ENCODE assay signal across 32 cellular contexts in genomic region chr9:132939169-132939568, GRCh38. TPM values are rescaled to one million over a fixed set of nuclear protein-coding genes. Genes with fewer than 3 reads are reported as not detected.
"Had no signal": no experiment of that assay in that cellular context is flagged by ENCODE, and none has a peak within 500 bp of the region (broad histone marks: within the 10 kb centered on the region; RNA-seq: fewer than 3 reads in every experiment).

No MANE protein-coding gene starts in this region.

- DNase-seq: activated CD4-positive, alpha-beta memory T cell treated with anti-CD3 and anti-CD28 coated beads, Interleukin-2, amount 10 ng/mL, durations not matched to agents 7 days and 5 days; activated CD4-positive, alpha-beta T cell treated with anti-CD3 and anti-CD28 coated beads for 1 hour; activated CD4-positive, alpha-beta T cell treated with anti-CD3 and anti-CD28 coated beads for 4 hours; activated CD4-positive, alpha-beta T cell treated with anti-CD3 and anti-CD28 coated beads, Interleukin-2, amount 10 ng/mL, durations not matched to agents 7 days and 5 days; activated CD4-positive, alpha-beta T cell treated with anti-CD3 and anti-CD28 coated beads, Interleukin-2, amount 50 U/mL, for 4 hours; activated CD8-positive, alpha-beta memory T cell treated with anti-CD3 and anti-CD28 coated beads, Interleukin-2, amount 50 U/mL, for 48 hours; activated gamma-delta T cell; activated naive CD4-positive, alpha-beta T cell; activated naive CD4-positive, alpha-beta T cell treated with anti-CD3 and anti-CD28 coated beads, Interleukin-2, amount 10 ng/mL, durations not matched to agents 7 days and 5 days; activated naive CD8-positive, alpha-beta T cell treated with anti-CD3 and anti-CD28 coated beads, Interleukin-2, amount 10 ng/mL, durations not matched to agents 7 days and 5 days; activated T-cell treated with anti-CD3 and anti-CD28 coated beads for 4 hours; activated T-cell treated with anti-CD3 and anti-CD28 coated beads, Interleukin-2, amount 50 U/mL, for 24 hours; activated T-cell treated with anti-CD3 and anti-CD28 coated beads, Interleukin-2, amount 50 U/mL, for 72 hours; brain microvascular endothelial cell; caudate nucleus; cortex of kidney; dermis blood vessel endothelial cell; effector CD4-positive, alpha-beta T cell; effector memory CD8-positive, alpha-beta T cell; erythroblast; esophagus squamous epithelium; foreskin melanocyte; glutamatergic neuron; heart left ventricle; T-helper 1 cell; T-helper 2 cell had no signal

- H3K27me3 ChIP-seq: ascending aorta, brain microvascular endothelial cell, esophagus squamous epithelium, heart left ventricle had no signal

- H3K36me3 Mint-ChIP-seq: activated naive CD8-positive, alpha-beta T cell treated with anti-CD3 and anti-CD28 coated beads, Interleukin-2, amount 10 ng/mL, durations not matched to agents 7 days and 5 days; WTC11 had no signal

- H3K27me3 Mint-ChIP-seq: activated CD4-positive, alpha-beta memory T cell treated with anti-CD3 and anti-CD28 coated beads, Interleukin-2, amount 10 ng/mL, durations not matched to agents 7 days and 5 days; activated CD4-positive, alpha-beta T cell treated with anti-CD3 and anti-CD28 coated beads, Interleukin-2, amount 10 ng/mL, durations not matched to agents 7 days and 5 days; activated naive CD4-positive, alpha-beta T cell treated with anti-CD3 and anti-CD28 coated beads, Interleukin-2, amount 10 ng/mL, durations not matched to agents 7 days and 5 days; activated naive CD8-positive, alpha-beta T cell treated with anti-CD3 and anti-CD28 coated beads, Interleukin-2, amount 10 ng/mL, durations not matched to agents 7 days and 5 days; activated T-cell treated with anti-CD3 and anti-CD28 coated beads, Interleukin-2, amount 50 U/mL, for 24 hours; effector memory CD8-positive, alpha-beta T cell had no signal

- H3K9me3 Mint-ChIP-seq: activated CD4-positive, alpha-beta memory T cell treated with anti-CD3 and anti-CD28 coated beads, Interleukin-2, amount 10 ng/mL, durations not matched to agents 7 days and 5 days; activated CD4-positive, alpha-beta T cell treated with anti-CD3 and anti-CD28 coated beads, Interleukin-2, amount 10 ng/mL, durations not matched to agents 7 days and 5 days; activated naive CD4-positive, alpha-beta T cell treated with anti-CD3 and anti-CD28 coated beads, Interleukin-2, amount 10 ng/mL, durations not matched to agents 7 days and 5 days; activated naive CD4-positive, alpha-beta T cell treated with anti-CD3 and anti-CD28 coated beads, Interleukin-2, amount 50 U/mL, for 72 hours; activated naive CD8-positive, alpha-beta T cell treated with anti-CD3 and anti-CD28 coated beads, Interleukin-2, amount 10 ng/mL, durations not matched to agents 7 days and 5 days; activated T-cell treated with anti-CD3 and anti-CD28 coated beads, Interleukin-2, amount 50 U/mL, for 24 hours; activated T-cell treated with anti-CD3 and anti-CD28 coated beads, Interleukin-2, amount 50 U/mL, for 72 hours; effector memory CD8-positive, alpha-beta T cell; WTC11 had no signal

- H3K27ac ChIP-seq: ascending aorta, brain microvascular endothelial cell, esophagus squamous epithelium, VCaP had no signal

- H3K4me3 ChIP-seq: ascending aorta, esophagus squamous epithelium, heart left ventricle had no signal

- H3K27ac Mint-ChIP-seq: activated CD4-positive, alpha-beta memory T cell treated with anti-CD3 and anti-CD28 coated beads, Interleukin-2, amount 10 ng/mL, durations not matched to agents 7 days and 5 days; activated CD4-positive, alpha-beta T cell treated with anti-CD3 and anti-CD28 coated beads, Interleukin-2, amount 10 ng/mL, durations not matched to agents 7 days and 5 days; activated naive CD4-positive, alpha-beta T cell treated with anti-CD3 and anti-CD28 coated beads, Interleukin-2, amount 10 ng/mL, durations not matched to agents 7 days and 5 days; activated naive CD4-positive, alpha-beta T cell treated with anti-CD3 and anti-CD28 coated beads, Interleukin-2, amount 50 U/mL, for 72 hours; activated naive CD8-positive, alpha-beta T cell treated with anti-CD3 and anti-CD28 coated beads, Interleukin-2, amount 10 ng/mL, durations not matched to agents 7 days and 5 days; activated T-cell treated with anti-CD3 and anti-CD28 coated beads, Interleukin-2, amount 50 U/mL, for 24 hours; activated T-cell treated with anti-CD3 and anti-CD28 coated beads, Interleukin-2, amount 50 U/mL, for 72 hours; effector memory CD8-positive, alpha-beta T cell had no signal

- H3K9me3 ChIP-seq: ascending aorta, esophagus squamous epithelium, heart left ventricle had no signal

- H3K4me3 Mint-ChIP-seq: activated CD4-positive, alpha-beta memory T cell treated with anti-CD3 and anti-CD28 coated beads, Interleukin-2, amount 10 ng/mL, durations not matched to agents 7 days and 5 days; activated CD4-positive, alpha-beta T cell treated with anti-CD3 and anti-CD28 coated beads, Interleukin-2, amount 10 ng/mL, durations not matched to agents 7 days and 5 days; activated naive CD4-positive, alpha-beta T cell treated with anti-CD3 and anti-CD28 coated beads, Interleukin-2, amount 10 ng/mL, durations not matched to agents 7 days and 5 days; activated naive CD8-positive, alpha-beta T cell treated with anti-CD3 and anti-CD28 coated beads, Interleukin-2, amount 10 ng/mL, durations not matched to agents 7 days and 5 days; activated T-cell treated with anti-CD3 and anti-CD28 coated beads, Interleukin-2, amount 50 U/mL, for 24 hours; activated T-cell treated with anti-CD3 and anti-CD28 coated beads, Interleukin-2, amount 50 U/mL, for 72 hours; effector memory CD8-positive, alpha-beta T cell; WTC11 had no signal

- ATAC-seq: activated naive CD4-positive, alpha-beta T cell treated with anti-CD3 and anti-CD28 coated beads, Interleukin-2, amount 50 U/mL, for 72 hours; activated T-cell treated with anti-CD3 and anti-CD28 coated beads, Interleukin-2, amount 50 U/mL, for 72 hours; effector memory CD8-positive, alpha-beta T cell; heart left ventricle; WTC11 had no signal

RNA-seq across cellular contexts. Expression of gene GFI1B, which starts 39.3 kb away (rescaled TPM):
- total RNA-seq: activated CD4-positive, alpha-beta memory T cell treated with anti-CD3 and anti-CD28 coated beads, Interleukin-2, amount 10 ng/mL, durations not matched to agents 7 days and 5 days; activated CD4-positive, alpha-beta T cell treated with anti-CD3 and anti-CD28 coated beads, Interleukin-2, amount 10 ng/mL, durations not matched to agents 7 days and 5 days; activated naive CD8-positive, alpha-beta T cell treated with anti-CD3 and anti-CD28 coated beads, Interleukin-2, amount 10 ng/mL, durations not matched to agents 7 days and 5 days; ascending aorta; bronchial epithelial cell; chondrocyte; dermis blood vessel endothelial cell had no signal
